Comparison of ENCODE assay signal across 21 cellular contexts in genomic region chr13:49459580-49459979, GRCh38. TPM values are rescaled to one million over a fixed set of nuclear protein-coding genes. Genes with fewer than 3 reads are reported as not detected.
A peak's percentile ranks its signal among the peaks of the same experiment; 100 is the strongest.
DNase-seq lines count a peak whose midpoint lies in the region; ATAC-seq and FAIRE-seq lines count a peak whose summit lies in the region.
"Had no signal": no experiment of that assay in that cellular context is flagged by ENCODE, and none has a peak within 500 bp of the region (broad histone marks: within the 10 kb centered on the region; RNA-seq: fewer than 3 reads in every experiment).

No MANE protein-coding gene starts in this region.

- H3K27ac Mint-ChIP-seq in activated T-helper 17 cell treated with anti-CD3 and anti-CD28 coated beads, Interleukin-2, amount 50 U/mL, for 72 hours: no peak overlapping the region
- no peak overlapping the region for H3K27ac Mint-ChIP-seq in activated T-helper 2 cell treated with anti-CD3 and anti-CD28 coated beads, Interferon-gamma antibody, Interleukin-2, Interleukin-4, amounts not matched to agents 10 μg/mL and 5 μg/mL and 100 μg/mL, durations not matched to agents 14 hours and 24 hours and 36 hours
- H3K27ac Mint-ChIP-seq: CD4-positive, alpha-beta T cell; GM23338 had no signal

- H3K36me3 Mint-ChIP-seq in activated T-helper 17 cell treated with anti-CD3 and anti-CD28 coated beads, Interleukin-2, amount 50 U/mL, for 72 hours (ENCODE audit: low read depth): peaks cover 53% of the 10 kb centered on the region
- peaks cover 45% of the 10 kb centered on the region for H3K36me3 Mint-ChIP-seq in activated T-helper 2 cell treated with anti-CD3 and anti-CD28 coated beads, Interferon-gamma antibody, Interleukin-2, Interleukin-4, amounts not matched to agents 10 μg/mL and 5 μg/mL and 100 μg/mL, durations not matched to agents 14 hours and 24 hours and 36 hours (ENCODE audit: low read depth)

- H3K4me3 Mint-ChIP-seq in activated T-helper 17 cell treated with anti-CD3 and anti-CD28 coated beads, Interleukin-2, amount 50 U/mL, for 72 hours: no peak overlapping the region
- H3K4me3 Mint-ChIP-seq in activated T-helper 2 cell treated with anti-CD3 and anti-CD28 coated beads, Interferon-gamma antibody, Interleukin-2, Interleukin-4, amounts not matched to agents 10 μg/mL and 5 μg/mL and 100 μg/mL, durations not matched to agents 14 hours and 24 hours and 36 hours (ENCODE audit: low read depth): no peak overlapping the region
- H3K4me3 Mint-ChIP-seq: CD4-positive, alpha-beta T cell; GM23338 had no signal

- H3K9me3 Mint-ChIP-seq in activated T-helper 17 cell treated with anti-CD3 and anti-CD28 coated beads, Interleukin-2, amount 50 U/mL, for 72 hours: no peaks in the 10 kb centered on the region
- H3K9me3 Mint-ChIP-seq in activated T-helper 2 cell treated with anti-CD3 and anti-CD28 coated beads, Interferon-gamma antibody, Interleukin-2, Interleukin-4, amounts not matched to agents 10 μg/mL and 5 μg/mL and 100 μg/mL, durations not matched to agents 14 hours and 24 hours and 36 hours: peaks cover 10% of the 10 kb centered on the region

- H3K4me1 Mint-ChIP-seq in activated T-helper 17 cell treated with anti-CD3 and anti-CD28 coated beads, Interleukin-2, amount 50 U/mL, for 72 hours: peaks cover 7% of the 10 kb centered on the region
- H3K4me1 Mint-ChIP-seq in activated T-helper 2 cell treated with anti-CD3 and anti-CD28 coated beads, Interferon-gamma antibody, Interleukin-2, Interleukin-4, amounts not matched to agents 10 μg/mL and 5 μg/mL and 100 μg/mL, durations not matched to agents 14 hours and 24 hours and 36 hours (ENCODE audit: low read depth): peaks cover 6% of the 10 kb centered on the region

- ATAC-seq in GM21390 (IDR thresholded peaks at IDR 0.05; ENCODE audit: unreplicated experiment) (peak; percentile 40), HG02938 (IDR thresholded peaks at IDR 0.05; ENCODE audit: unreplicated experiment) (peak; percentile 55)
- ATAC-seq in activated T-helper 17 cell treated with anti-CD3 and anti-CD28 coated beads, Interleukin-2, amount 50 U/mL, for 72 hours (replicated peaks): peak; percentile 23
- ATAC-seq: GM23338 had no signal

- H3K27me3 Mint-ChIP-seq in activated T-helper 17 cell treated with anti-CD3 and anti-CD28 coated beads, Interleukin-2, amount 50 U/mL, for 72 hours: no peaks in the 10 kb centered on the region
- no peaks in the 10 kb centered on the region for H3K27me3 Mint-ChIP-seq in activated T-helper 2 cell treated with anti-CD3 and anti-CD28 coated beads, Interferon-gamma antibody, Interleukin-2, Interleukin-4, amounts not matched to agents 10 μg/mL and 5 μg/mL and 100 μg/mL, durations not matched to agents 14 hours and 24 hours and 36 hours (ENCODE audit: low read depth)
- H3K27me3 Mint-ChIP-seq: CD4-positive, alpha-beta T cell had no signal

- DNase-seq in GM18507 (ENCODE audit: extremely low spot score, insufficient read length, low read depth) (no peak), D341Med (ENCODE audit: low spot score) (no peak), HPDE6-E6E7 (ENCODE audit: extremely low spot score) (no peak)
- DNase-seq in activated T-helper 2 cell treated with anti-CD3 and anti-CD28 coated beads, Interferon-gamma antibody, Interleukin-2, Interleukin-4, amounts not matched to agents 10 μg/mL and 5 μg/mL and 100 μg/mL, durations not matched to agents 14 hours and 24 hours and 36 hours (ENCODE audit: low spot score): no peak
- DNase-seq: Caco-2; CD4-positive, alpha-beta T cell; IMR-90; NCI-H1105; NCI-H146; NCI-H2029 treated with DMSO at 0.1 percent for 48 hours; NCI-H226; NCI-H510A treated with DMSO at 0.1 percent for 48 hours; NCI-H748 treated with DMSO at 0.1 percent for 48 hours; NK-92 treated with Interleukin-12 subunit alpha and Interleukin-12 subunit beta, amount 100 ng/mL, for 24 hours; SHP77 treated with DMSO at 0.1 percent for 48 hours; SK-N-SH had no signal

- intact Hi-C loops in activated T-helper 2 cell treated with anti-CD3 and anti-CD28 coated beads, Interferon-gamma antibody, Interleukin-2, Interleukin-4, amounts not matched to agents 10 μg/mL and 5 μg/mL and 100 μg/mL, durations not matched to agents 14 hours and 24 hours and 36 hours (cut with micrococcal nuclease): no loop called here

- peak; percentile 12 for FAIRE-seq in GM18507 (lab: Jason Lieb, UNC)
- FAIRE-seq: HTR-8/SVneo had no signal

RNA-seq across cellular contexts. Expression of gene SETDB2, which starts 15.5 kb away (rescaled TPM):
- 10 to 100 TPM; 14.1 to 16.3 TPM for total RNA-seq in activated T-helper 17 cell treated with anti-CD3 and anti-CD28 coated beads, Interleukin-2, amount 50 U/mL, for 72 hours
- 10.8 and 11.0 TPM in 2 replicates for total RNA-seq in activated T-helper 2 cell treated with anti-CD3 and anti-CD28 coated beads, Interferon-gamma antibody, Interleukin-2, Interleukin-4, amounts not matched to agents 10 μg/mL and 5 μg/mL and 100 μg/mL, durations not matched to agents 14 hours and 24 hours and 36 hours

RNA-seq across cellular contexts. Expression of gene CAB39L, which starts 15.7 kb away (rescaled TPM):
- 10 to 100 TPM in 1 of 2 donors, 1 to 10 TPM in 1; 5.1 to 13.8 TPM for total RNA-seq in activated T-helper 17 cell treated with anti-CD3 and anti-CD28 coated beads, Interleukin-2, amount 50 U/mL, for 72 hours
- total RNA-seq in activated T-helper 2 cell treated with anti-CD3 and anti-CD28 coated beads, Interferon-gamma antibody, Interleukin-2, Interleukin-4, amounts not matched to agents 10 μg/mL and 5 μg/mL and 100 μg/mL, durations not matched to agents 14 hours and 24 hours and 36 hours: 4.0 and 5.8 TPM in 2 replicates

RNA-seq across cellular contexts. Expression of gene PHF11, which starts 36.2 kb away (rescaled TPM):
- total RNA-seq in activated T-helper 17 cell treated with anti-CD3 and anti-CD28 coated beads, Interleukin-2, amount 50 U/mL, for 72 hours: 10 to 100 TPM; 64.5 to 94.8 TPM
- total RNA-seq in activated T-helper 2 cell treated with anti-CD3 and anti-CD28 coated beads, Interferon-gamma antibody, Interleukin-2, Interleukin-4, amounts not matched to agents 10 μg/mL and 5 μg/mL and 100 μg/mL, durations not matched to agents 14 hours and 24 hours and 36 hours: 47.9 and 52.9 TPM in 2 replicates
